8 cellular contexts compared by ENCODE assay signal in genomic region chr21:16419188-16419874, GRCh38.
DNase-seq lines count a peak whose midpoint lies in the region; ATAC-seq and TF ChIP-seq lines count a peak whose summit lies in the region.

No MANE protein-coding gene starts in this region.

- H3K9me3 Mint-ChIP-seq in progenitor cell of endocrine pancreas (ENCODE audit: low read depth) = no peaks in the 10 kb centered on the region
- H3K9me3 Mint-ChIP-seq in activated CD4-positive, alpha-beta memory T cell treated with anti-CD3 and anti-CD28 coated beads, Interleukin-2, amount 10 ng/mL, durations not matched to agents 7 days and 5 days = peaks cover 6% of the 10 kb centered on the region

- DNase-seq in DMS153 treated with DMSO at 0.1 percent for 48 hours (lab: John Stamatoyannopoulos, UW; ENCODE audit: unreplicated experiment) = peak; percentile 74
- no peak for DNase-seq in progenitor cell of endocrine pancreas (ENCODE audit: low spot score, unreplicated experiment)
- DNase-seq in stimulated activated CD4-positive, alpha-beta T cell treated with anti-CD3 and anti-CD28 coated beads, Interleukin-2, amount 100 ng/mL, for 24 hours = no peak
- DNase-seq in HCEC 1CT = no peak
- no peak for DNase-seq in activated CD4-positive, alpha-beta memory T cell treated with anti-CD3 and anti-CD28 coated beads, Interleukin-2, amount 10 ng/mL, durations not matched to agents 7 days and 5 days

- H3K4me3 Mint-ChIP-seq in progenitor cell of endocrine pancreas (ENCODE audit: low read depth) = no peak overlapping the region
- H3K4me3 Mint-ChIP-seq in activated CD4-positive, alpha-beta memory T cell treated with anti-CD3 and anti-CD28 coated beads, Interleukin-2, amount 10 ng/mL, durations not matched to agents 7 days and 5 days = no peak overlapping the region

- no peak for TF ChIP-seq CTCF in gastroesophageal sphincter (IDR thresholded peaks at IDR 0.05)
- no peak for TF ChIP-seq CTCF in progenitor cell of endocrine pancreas (IDR thresholded peaks at IDR 0.05; ENCODE audit: unreplicated experiment)

- no peaks in the 10 kb centered on the region for H3K36me3 Mint-ChIP-seq in progenitor cell of endocrine pancreas (ENCODE audit: insufficient read depth)
- H3K36me3 Mint-ChIP-seq in activated CD4-positive, alpha-beta memory T cell treated with anti-CD3 and anti-CD28 coated beads, Interleukin-2, amount 10 ng/mL, durations not matched to agents 7 days and 5 days (ENCODE audit: low read depth) = no peaks in the 10 kb centered on the region

- TF ChIP-seq POLR2A in gastroesophageal sphincter (IDR thresholded peaks at IDR 0.05) = no peak

- H3K4me1 Mint-ChIP-seq in progenitor cell of endocrine pancreas (ENCODE audit: low read depth) = peaks cover 6% of the 10 kb centered on the region
- H3K4me1 Mint-ChIP-seq in activated CD4-positive, alpha-beta memory T cell treated with anti-CD3 and anti-CD28 coated beads, Interleukin-2, amount 10 ng/mL, durations not matched to agents 7 days and 5 days = no peaks in the 10 kb centered on the region

- H3K4me1 ChIP-seq in gastroesophageal sphincter = peaks cover 0 to 18% (median 0%) of the 10 kb centered on the region in 3 donors

- 9 to 18% methylated on average over 10 to 13 of the region's 13 CpGs for WGBS in gastroesophageal sphincter (ENCODE audit: low coverage in 1 of 2), 2 donors

- peak overlapping the region in 3 of 4 donors; percentile 71 to 77 (median 72) for H3K27ac ChIP-seq in gastroesophageal sphincter

- no peaks in the 10 kb centered on the region for H3K9me3 ChIP-seq in gastroesophageal sphincter

- H3K27ac Mint-ChIP-seq in progenitor cell of endocrine pancreas = peak overlapping the region; percentile 14
- no peak overlapping the region for H3K27ac Mint-ChIP-seq in activated CD4-positive, alpha-beta memory T cell treated with anti-CD3 and anti-CD28 coated beads, Interleukin-2, amount 10 ng/mL, durations not matched to agents 7 days and 5 days

- no peak for TF ChIP-seq EP300 in gastroesophageal sphincter (IDR thresholded peaks at IDR 0.05)

- peak overlapping the region; percentile 38 to 42 for H3K4me3 ChIP-seq in gastroesophageal sphincter

- POLR2A ChIA-PET in activated CD4-positive, alpha-beta memory T cell treated with anti-CD3 and anti-CD28 coated beads, Interleukin-2, amount 10 ng/mL, durations not matched to agents 7 days and 5 days (lab: Charles Lee) = no interaction called here

- H3K27me3 ChIP-seq in gastroesophageal sphincter = no peaks in the 10 kb centered on the region

- H3K27me3 Mint-ChIP-seq in progenitor cell of endocrine pancreas = no peaks in the 10 kb centered on the region
- no peaks in the 10 kb centered on the region for H3K27me3 Mint-ChIP-seq in activated CD4-positive, alpha-beta memory T cell treated with anti-CD3 and anti-CD28 coated beads, Interleukin-2, amount 10 ng/mL, durations not matched to agents 7 days and 5 days

- no peaks in the 10 kb centered on the region for H3K36me3 ChIP-seq in gastroesophageal sphincter

- CTCF ChIA-PET in activated CD4-positive, alpha-beta memory T cell treated with anti-CD3 and anti-CD28 coated beads, Interleukin-2, amount 10 ng/mL, durations not matched to agents 7 days and 5 days (lab: Charles Lee) = no interaction called here

- ATAC-seq in gastroesophageal sphincter = peak; percentile 79
- no peak for ATAC-seq in GM21390 (IDR thresholded peaks at IDR 0.05; ENCODE audit: unreplicated experiment)

TF ChIP-seq in PFSK-1, 5 proteins besides CTCF, POLR2A, EP300 and RAD21:
- TF ChIP-seq TAF1 (IDR thresholded peaks at IDR 0.05; ENCODE audit: borderline replicate concordance, insufficient read depth, low read length) (peak; percentile 80; the same call in 1 of the 2 replicates), POLR2AphosphoS5 (IDR thresholded peaks at IDR 0.05; ENCODE audit: low read depth, low read length) (peak; percentile 65), REST (IDR thresholded peaks at IDR 0.05; ENCODE audit: insufficient read depth in 1 of 2, low read depth in 2 of 2, low read length in 2 of 2) (peak in 1 of 2 experiments; percentile 69; a peak in 1 of 4 replicates), SIN3A (IDR thresholded peaks at IDR 0.05; ENCODE audit: borderline replicate concordance, insufficient read depth, low read length) (peak; percentile 97; the same call in 1 of the 2 replicates), FOXP2 (optimal IDR thresholded peaks at IDR 0.05; ENCODE audit: borderline replicate concordance, extremely low read depth, extremely low read length, insufficient read depth) (peak; percentile 51)
